ENCODE assay signal across 28 cellular contexts in the genomic region with DNA sequence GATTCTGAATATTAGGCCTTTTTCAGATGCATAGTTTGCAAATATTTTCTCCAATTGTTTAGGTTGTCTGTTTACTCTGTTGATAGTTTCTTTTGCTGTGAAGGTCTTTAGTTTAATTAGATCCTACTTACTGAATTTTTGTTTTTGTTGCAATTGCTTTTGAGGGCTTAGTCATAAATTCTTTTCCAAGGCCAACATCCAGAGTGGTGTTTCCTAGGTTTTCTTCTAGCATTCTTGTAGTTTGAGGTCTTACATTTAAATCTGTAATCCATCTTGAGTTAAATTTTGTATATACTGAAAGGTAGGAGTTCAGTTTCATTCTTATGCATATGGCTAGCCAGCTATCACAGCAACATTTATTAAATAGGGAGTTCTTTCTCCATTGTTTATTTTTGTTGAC.
"Had no signal": no experiment of that assay in that cellular context is flagged by ENCODE, and none has a peak within 500 bp of the region (broad histone marks: within the 10 kb centered on the region; RNA-seq: fewer than 3 reads in every experiment).

No MANE protein-coding gene starts in this region.

- H3K27ac ChIP-seq: body of pancreas, foreskin keratinocyte, heart left ventricle, ovary, stomach, tibial artery, upper lobe of right lung, WERI-Rb-1 had no signal

- H3K9me3 ChIP-seq: body of pancreas, heart left ventricle, ovary, tibial artery, upper lobe of right lung had no signal

- H3K4me3 ChIP-seq: body of pancreas, heart left ventricle, ovary, stomach, tibial artery, upper lobe of right lung had no signal

- H3K4me1 ChIP-seq: foreskin keratinocyte, stomach, upper lobe of right lung had no signal

- H3K27me3 ChIP-seq: body of pancreas, foreskin keratinocyte, heart left ventricle, ovary, stomach, tibial artery, upper lobe of right lung had no signal

- DNase-seq: activated CD4-positive, alpha-beta memory T cell treated with anti-CD3 and anti-CD28 coated beads for 36 hours; activated CD4-positive, alpha-beta T cell treated with anti-CD3 and anti-CD28 coated beads for 48 hours; activated CD8-positive, alpha-beta memory T cell treated with anti-CD3 and anti-CD28 coated beads, Interleukin-2, amount 50 U/mL, for 4 hours; activated gamma-delta T cell treated with Interleukin-2 at 50 U/mL for 16 hours; activated naive CD4-positive, alpha-beta T cell treated with anti-CD3 and anti-CD28 coated beads, Interleukin-2, amount 50 U/mL, for 16 hours; activated T-cell treated with anti-CD3 and anti-CD28 coated beads, Interleukin-2, amount 50 U/mL, for 4 hours; amygdala; body of pancreas; effector memory CD4-positive, alpha-beta T cell; foreskin keratinocyte; heart left ventricle; hypothalamus; immature natural killer cell; kidney; left colon; mammary epithelial cell; naive thymus-derived CD4-positive, alpha-beta T cell; ovary; small intestine; stimulated activated CD4-positive, alpha-beta T cell treated with anti-CD3 and anti-CD28 coated beads, Interleukin-1b, Interleukin-23, amount 100 ng/mL, for 48 hours; stimulated activated CD4-positive, alpha-beta T cell treated with anti-CD3 and anti-CD28 coated beads, Interleukin-4, amount 100 ng/mL, for 4 hours; stimulated activated CD8-positive, alpha-beta memory T cell treated with anti-CD3 and anti-CD28 coated beads, Interleukin-4, amount 100 ng/mL, for 48 hours; stimulated activated naive B cell treated with anti-CD40 and anti-IgM and Interleukin-4, amounts not matched to agents 10 μg/mL and 1 μg/mL and 100 μg/mL, for 72 hours; stomach; T-helper 9 cell; tibial artery; upper lobe of right lung; WERI-Rb-1 had no signal

- H3K36me3 ChIP-seq: heart left ventricle, ovary, stomach, tibial artery, upper lobe of right lung, WERI-Rb-1 had no signal
